ENCODE assay signal across 8 cellular contexts in genomic region chr16:674968-675883, GRCh38. TPM values are rescaled to one million over a fixed set of nuclear protein-coding genes. Genes with fewer than 3 reads are reported as not detected.
A peak's percentile ranks its signal among the peaks of the same experiment; 100 is the strongest.
DNase-seq lines count a peak whose midpoint lies in the region; ATAC-seq, FAIRE-seq and TF ChIP-seq lines count a peak whose summit lies in the region.

RHBDL1 (plus strand) TSS chr16:675671; CDS start chr16:675791, 120 bp downstream.

- H3K36me3 Mint-ChIP-seq in brain: peaks cover 5% of the 10 kb centered on the region

- intact Hi-C loops in right lobe of liver (cut with DNase I): no loop called here

- peak; percentile 92 for DNase-seq in H7
- DNase-seq in right lobe of liver: no peak
- DNase-seq in urothelium cell line (ENCODE audit: low spot score): no peak
- DNase-seq in epidermal melanocyte (ENCODE audit: insufficient read length, low spot score): no peak

- FAIRE-seq in urothelium cell line (lab: Jason Lieb, UNC): no peak

- ATAC-seq in right lobe of liver (no peak), HG03139 (IDR thresholded peaks at IDR 0.05; ENCODE audit: unreplicated experiment) (no peak), HG02571 (IDR thresholded peaks at IDR 0.05; ENCODE audit: unreplicated experiment) (no peak)

- no peaks in the 10 kb centered on the region for H3K4me1 Mint-ChIP-seq in brain

- no peak within 1 kb of the TSS for H2AFZ ChIP-seq in ACC112 (ENCODE audit: low read length, unreplicated experiment)

- WGBS in right lobe of liver (ENCODE audit: insufficient coverage, low coverage, low lambda C conversion rate, missing lambda C conversion rate): 8% methylated on average over 2 of the region's 73 CpGs

- H3K4me3 Mint-ChIP-seq in brain: peak within 1 kb of the TSS; percentile 24 to 66 (median 48)

- no peak within 1 kb of the TSS for H3K27ac ChIP-seq in ACC112 (ENCODE audit: low read depth, low read length)
- H3K27ac ChIP-seq in right lobe of liver: no peak within 1 kb of the TSS

- peak within 1 kb of the TSS in 1 of 5 experiments; percentile 20 for H3K27ac Mint-ChIP-seq in brain

- TF ChIP-seq CTCF in brain (conservative IDR thresholded peaks at IDR 0.05) (no peak), right lobe of liver (IDR thresholded peaks at IDR 0.05) (no peak)

- H3K4me1 ChIP-seq in ACC112 (ENCODE audit: control insufficient read depth, insufficient read depth, low read length, unreplicated experiment): no peaks in the 10 kb centered on the region
- peaks cover 0 to 5% (median 0%) of the 10 kb centered on the region in 4 donors for H3K4me1 ChIP-seq in right lobe of liver

- H3K9me3 ChIP-seq in right lobe of liver: no peaks in the 10 kb centered on the region

- H3K4me3 ChIP-seq in ACC112 (ENCODE audit: low read depth, low read length) (peak within 1 kb of the TSS; percentile 54; the same call in 1 of the 2 replicates), H7 (ENCODE audit: insufficient read depth, low read depth, low read length) (peak within 1 kb of the TSS; percentile 47), right lobe of liver (peak within 1 kb of the TSS in 2 of 3 donors; percentile 18 to 38)

- no peaks in the 10 kb centered on the region for H3K79me2 ChIP-seq in ACC112 (ENCODE audit: control insufficient read depth, insufficient read depth, low read length, unreplicated experiment)

- peaks cover 8% of the 10 kb centered on the region for H3K27me3 Mint-ChIP-seq in brain

- no peaks in the 10 kb centered on the region for H3K9me3 Mint-ChIP-seq in brain

- no peak for TF ChIP-seq POLR2A in right lobe of liver (IDR thresholded peaks at IDR 0.05)

- H3K27me3 ChIP-seq in ACC112 (ENCODE audit: insufficient read depth, low read length) (no peaks in the 10 kb centered on the region), H7 (ENCODE audit: control insufficient read depth, insufficient read depth, low read length) (no peaks in the 10 kb centered on the region), right lobe of liver (no peaks in the 10 kb centered on the region)

- H3K36me3 ChIP-seq in ACC112 (ENCODE audit: insufficient read depth, low read length): peaks cover 15% of the 10 kb centered on the region; the same call in 1 of the 2 replicates
- H3K36me3 ChIP-seq in H7 (replicated peaks; ENCODE audit: control insufficient read depth, insufficient read depth, low read length): peaks cover 9% of the 10 kb centered on the region
- H3K36me3 ChIP-seq in right lobe of liver: peaks cover 0 to 35% (median 13%) of the 10 kb centered on the region in 4 donors

RNA-seq across cellular contexts. Expression of gene RHBDL1, which starts in this region (rescaled TPM):
- total RNA-seq in H7 (2014; rRNA removed; shearing (Covaris generic)): 3.1 and 5.9 TPM in 2 replicates
- 10.0 TPM for polyA plus RNA-seq in brain (ENCODE audit: insufficient read depth, low read depth, low replicate concordance)
- total RNA-seq in right lobe of liver: 1 to 10 TPM in 1 of 6 experiments, under 1 TPM in 5; 0.37 to 1.1 (median 0.60) TPM
